In genomic region chr17:4043862-4044261, GRCh38 we compare ENCODE assay signal across 13 cellular contexts.
A peak's percentile ranks its signal among the peaks of the same experiment; 100 is the strongest.
DNase-seq lines count a peak whose midpoint lies in the region; ATAC-seq lines count a peak whose summit lies in the region.
"Had no signal": no experiment of that assay in that cellular context is flagged by ENCODE, and none has a peak within 500 bp of the region (broad histone marks: within the 10 kb centered on the region; RNA-seq: fewer than 3 reads in every experiment).

No MANE protein-coding gene starts in this region.

- WGBS in thymus = 53% methylated on average over 4 of the region's 4 CpGs

- H3K4me1 ChIP-seq in thymus (ENCODE audit: control insufficient read depth, insufficient read depth, low read length) = no peaks in the 10 kb centered on the region

- no peak overlapping the region for H3K4me3 ChIP-seq in thymus (ENCODE audit: low read length)
- H3K4me3 ChIP-seq: SJCRH30 had no signal

- no peaks in the 10 kb centered on the region for H3K27me3 ChIP-seq in thymus (ENCODE audit: control insufficient read depth, insufficient read depth)
- H3K27me3 ChIP-seq: brain microvascular endothelial cell, SJCRH30 had no signal

- no peak for ATAC-seq in GM18520 (IDR thresholded peaks at IDR 0.05; ENCODE audit: unreplicated experiment)
- no peak for ATAC-seq in HG03045 (IDR thresholded peaks at IDR 0.05; ENCODE audit: unreplicated experiment)

- H3K27ac ChIP-seq in thymus (ENCODE audit: low read depth) = peak overlapping the region; percentile 66
- H3K27ac ChIP-seq: brain microvascular endothelial cell, SJCRH30 had no signal

- H3K9me3 ChIP-seq in thymus (ENCODE audit: control insufficient read depth) = no peaks in the 10 kb centered on the region
- H3K9me3 ChIP-seq: SJCRH30 had no signal

- peaks cover 58% of the 10 kb centered on the region for H3K36me3 ChIP-seq in thymus (ENCODE audit: control insufficient read depth, insufficient read depth)

- DNase-seq in activated CD4-positive, CD25-positive, alpha-beta regulatory T cell treated with anti-CD3 and anti-CD28 coated beads, Interleukin-2, amount 50 U/mL, for 16 hours (ENCODE audit: low read depth, low spot score) = peak; percentile 7
- DNase-seq in activated CD4-positive, CD25-positive, alpha-beta regulatory T cell treated with anti-CD3 and anti-CD28 coated beads, Interleukin-2, amount 50 U/mL, for 72 hours = no peak
- DNase-seq in activated T-helper 1 cell treated with Interleukin-2 at 50 U/mL for 16 hours (ENCODE audit: low read depth) = peak; percentile 38
- DNase-seq in stimulated activated CD4-positive, alpha-beta T cell treated with anti-CD3 and anti-CD28 coated beads, Interleukin-15, amount 100 ng/mL, for 48 hours (ENCODE audit: low read depth in 2 of 2) = peak; percentile 51 to 61
- DNase-seq in DMS53 treated with DMSO at 0.1 percent for 48 hours (lab: John Stamatoyannopoulos, UW; ENCODE audit: unreplicated experiment) = no peak
- DNase-seq: 8988T, brain microvascular endothelial cell, mesenchymal stem cell, NCI-H1694, SJCRH30 had no signal

Comparison
In these comparisons a context has a peak if more than half of its experiments do, and no peak if none do; other contexts are left out.
1. DNase-seq: peak in activated CD4-positive, CD25-positive, alpha-beta regulatory T cell treated with anti-CD3 and anti-CD28 coated beads, Interleukin-2, amount 50 U/mL, for 16 hours (single experiment), activated T-helper 1 cell treated with Interleukin-2 at 50 U/mL for 16 hours (single experiment) and stimulated activated CD4-positive, alpha-beta T cell treated with anti-CD3 and anti-CD28 coated beads, Interleukin-15, amount 100 ng/mL, for 48 hours (2 of 2); none in activated CD4-positive, CD25-positive, alpha-beta regulatory T cell treated with anti-CD3 and anti-CD28 coated beads, Interleukin-2, amount 50 U/mL, for 72 hours (single experiment) and DMS53 treated with DMSO at 0.1 percent for 48 hours (single experiment).